Comparison of ENCODE assay signal across 23 cellular contexts in the genomic region with DNA sequence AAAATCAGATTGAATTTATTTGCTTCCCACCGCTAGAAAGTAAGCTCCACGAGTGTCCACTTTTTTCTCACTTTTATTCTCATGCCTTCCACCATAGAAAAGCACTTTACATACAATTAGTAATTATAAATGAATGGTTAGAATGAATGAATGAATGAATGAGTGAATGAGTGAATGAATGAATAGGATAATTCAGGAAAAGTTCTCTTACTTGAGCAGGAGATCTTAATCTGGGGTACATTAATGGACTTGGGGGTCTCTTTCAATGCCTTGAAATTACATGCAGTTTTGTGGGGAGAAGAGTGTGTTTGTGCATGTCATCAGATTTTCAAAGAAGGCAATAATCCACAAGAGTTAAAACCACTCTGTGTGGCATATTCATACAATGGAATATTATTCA.
"Had no signal": no experiment of that assay in that cellular context is flagged by ENCODE, and none has a peak within 500 bp of the region (broad histone marks: within the 10 kb centered on the region; RNA-seq: fewer than 3 reads in every experiment).

No MANE protein-coding gene starts in this region.

- FAIRE-seq: HepG2 had no signal

- DNase-seq: IMR-90; KBM-7; NCI-H1048; NCI-H1105; NCI-H1436 treated with DMSO at 0.1 percent for 48 hours; NCI-H1694 treated with DMSO at 0.1 percent for 48 hours; NCI-H1930; NCI-H2081; NCI-H2171; NCI-H226; NCI-H446; NCI-H510A; NCI-H524 treated with DMSO at 0.1 percent for 48 hours; NCI-H774; NK-92 treated with Interleukin-12 subunit alpha and Interleukin-12 subunit beta, amount 100 ng/mL, for 24 hours; OCI-M1; PC-9; Peyer's patch; Right ventricle myocardium superior; SIG-M5 had no signal

- H3K4me3 ChIP-seq: PC-9, Peyer's patch, SJSA1, SK-N-MC had no signal

- H3K4me1 ChIP-seq: Peyer's patch, SJSA1 had no signal

- H3K27ac ChIP-seq: PC-9, Peyer's patch, SJSA1, SK-N-MC had no signal

- H3K27me3 ChIP-seq: Peyer's patch, SJSA1 had no signal

- H2AFZ ChIP-seq: PC-9 had no signal

- H3K4me2 ChIP-seq: PC-9 had no signal

- H3K9me3 ChIP-seq: Peyer's patch, SJSA1 had no signal

- H3K36me3 ChIP-seq: Peyer's patch, SJSA1 had no signal

- ATAC-seq: HepG2 had no signal
